Comparison of ENCODE assay signal across 14 cellular contexts in the genomic region with DNA sequence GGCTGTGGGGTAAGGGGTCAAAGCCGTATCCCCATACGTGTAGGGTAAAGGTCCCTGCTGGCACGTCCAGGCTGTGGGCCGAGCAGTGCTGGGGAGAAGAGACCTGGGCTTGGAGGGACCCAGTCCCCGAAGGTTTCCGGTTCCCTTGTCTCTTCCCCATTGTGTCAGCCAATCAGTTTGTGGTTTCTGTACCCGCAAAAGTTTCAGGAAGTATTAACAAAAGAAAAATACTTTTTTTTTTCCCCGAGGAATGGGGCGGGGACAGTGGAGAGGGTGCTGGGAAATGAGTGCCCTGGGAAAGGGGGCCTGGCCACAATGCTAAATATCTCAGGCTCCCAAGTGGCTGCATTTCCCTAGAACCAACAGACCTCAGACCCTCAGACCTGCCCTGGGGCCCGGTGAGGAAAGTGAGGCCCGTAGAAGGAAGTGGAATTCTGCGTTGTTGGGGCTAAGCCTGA. TPM values are rescaled to one million over a fixed set of nuclear protein-coding genes. Genes with fewer than 3 reads are reported as not detected.
DNase-seq lines count a peak whose midpoint lies in the region; ATAC-seq, FAIRE-seq and TF ChIP-seq lines count a peak whose summit lies in the region.
"Had no signal": no experiment of that assay in that cellular context is flagged by ENCODE, and none has a peak within 500 bp of the region (broad histone marks: within the 10 kb centered on the region; RNA-seq: fewer than 3 reads in every experiment).

No MANE protein-coding gene starts in this region.

- TF ChIP-seq CTCF in CD14-positive monocyte (IDR thresholded peaks at IDR 0.05) (no peak), lower lobe of right lung (IDR thresholded peaks at IDR 0.05) (no peak)

- H3K4me1 Mint-ChIP-seq in CD14-positive monocyte: peaks cover 21% of the 10 kb centered on the region

- peak; percentile 81 to 84 for ATAC-seq in lower lobe of right lung
- ATAC-seq in GM19351 (IDR thresholded peaks at IDR 0.05; ENCODE audit: unreplicated experiment): no peak

- H3K9me3 ChIP-seq in lower lobe of right lung: no peaks in the 10 kb centered on the region
- H3K9me3 ChIP-seq: adrenal gland had no signal

- H3K36me3 Mint-ChIP-seq in CD14-positive monocyte: peaks cover 2 to 6% of the 10 kb centered on the region in 2 donors

- peak overlapping the region; percentile 78 to 89 for H3K4me3 Mint-ChIP-seq in CD14-positive monocyte

- peaks cover 0 to 2% (median 0%) of the 10 kb centered on the region in 7 donors for H3K9me3 Mint-ChIP-seq in CD14-positive monocyte

- no peaks in the 10 kb centered on the region for H3K27me3 ChIP-seq in lower lobe of right lung (ENCODE audit: low read depth)
- H3K27me3 ChIP-seq: adrenal gland had no signal

- peak overlapping the region; percentile 64 for H3K27ac ChIP-seq in lower lobe of right lung
- H3K27ac ChIP-seq: adrenal gland had no signal

- no peaks in the 10 kb centered on the region for H3K36me3 ChIP-seq in lower lobe of right lung
- H3K36me3 ChIP-seq: adrenal gland had no signal

- FAIRE-seq in GM19239 (lab: Jason Lieb, UNC): peak; percentile 81
- FAIRE-seq: RCC 7860 had no signal

- peaks cover 0 to 3% (median 0%) of the 10 kb centered on the region in 3 donors for H3K27me3 Mint-ChIP-seq in CD14-positive monocyte (ENCODE audit: low read depth in 3 of 3)

- H3K27ac Mint-ChIP-seq in CD14-positive monocyte: peak overlapping the region; percentile 91 to 98 (median 94)

- H3K4me1 ChIP-seq in lower lobe of right lung: peaks cover 9% of the 10 kb centered on the region
- H3K4me1 ChIP-seq: adrenal gland had no signal

- peak; percentile 64 for DNase-seq in CD14-positive monocyte (ENCODE audit: low spot score)
- DNase-seq in GM19239 (ENCODE audit: insufficient read length, low spot score): no peak
- DNase-seq in SKM-1 (lab: John Stamatoyannopoulos, UW; ENCODE audit: unreplicated experiment): peak; percentile 60
- DNase-seq in lower lobe of right lung: peak; percentile 65
- no peak for DNase-seq in NCI-H524 treated with DMSO at 0.1 percent for 48 hours (lab: John Stamatoyannopoulos, UW)
- DNase-seq in inferior parietal cortex (ENCODE audit: extremely low spot score): no peak
- DNase-seq in NCI-H146 treated with DMSO at 0.1 percent for 48 hours (lab: John Stamatoyannopoulos, UW; ENCODE audit: unreplicated experiment): no peak
- DNase-seq: activated CD4-positive, CD25-positive, alpha-beta regulatory T cell; effector CD4-positive, alpha-beta T cell; NCI-H2171; retina had no signal

- peak overlapping the region; percentile 32 for H3K4me3 ChIP-seq in lower lobe of right lung
- H3K4me3 ChIP-seq: adrenal gland had no signal

- intact Hi-C loops in CD14-positive monocyte (cut with micrococcal nuclease) (no loop called here), lower lobe of right lung (cut with DNase I) (no loop called here)

RNA-seq across cellular contexts. Expression of a gene that starts 15.2 kb away (rescaled TPM):
- 10 to 100 TPM; 35.0 to 45.3 TPM for polyA plus RNA-seq in CD14-positive monocyte
- 65.8 TPM for total RNA-seq in lower lobe of right lung

RNA-seq across cellular contexts. Expression of a gene that starts 44.1 kb away (rescaled TPM):
- polyA plus RNA-seq in CD14-positive monocyte: 1 to 10 TPM; 2.7 to 3.9 TPM
- total RNA-seq in lower lobe of right lung: 26.0 TPM

Comparison
In these comparisons a context has a peak if more than half of its experiments do, and no peak if none do; other contexts are left out.
1. DNase-seq: peak in CD14-positive monocyte (single experiment), SKM-1 (single experiment) and lower lobe of right lung (single experiment); none in GM19239 (single experiment), NCI-H524 treated with DMSO at 0.1 percent for 48 hours (single experiment), inferior parietal cortex (single experiment) and NCI-H146 treated with DMSO at 0.1 percent for 48 hours (single experiment).